ENCODE assay signal across 8 cellular contexts in the genomic region with DNA sequence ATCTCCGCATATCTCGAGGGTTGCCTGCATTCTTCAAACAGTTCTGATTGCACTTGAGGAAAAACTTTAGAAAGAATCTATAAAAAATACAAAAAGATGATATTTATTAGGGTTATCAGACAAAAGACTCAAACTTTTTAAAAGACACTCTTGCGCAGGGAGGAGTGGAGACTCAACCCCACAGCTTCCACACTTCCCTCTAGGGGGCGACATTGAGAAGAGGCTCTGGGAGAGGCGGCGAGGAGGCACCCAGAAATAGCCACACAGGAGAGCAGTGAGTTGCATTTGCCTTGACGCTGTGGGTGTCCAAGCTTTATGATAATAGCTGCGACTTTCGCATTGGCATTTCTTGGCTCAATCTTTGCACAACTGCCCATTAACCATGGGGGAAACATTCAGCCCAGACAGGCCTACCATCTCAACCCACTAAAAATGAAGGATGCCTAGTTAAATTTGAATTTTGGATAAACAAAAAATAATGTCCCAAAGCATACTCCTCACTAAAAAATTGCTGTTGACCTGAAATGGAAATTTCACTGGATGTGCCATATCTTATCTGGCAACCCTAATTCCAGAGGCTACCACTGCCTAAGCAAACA.
DNase-seq lines count a peak whose midpoint lies in the region; ATAC-seq and TF ChIP-seq lines count a peak whose summit lies in the region.

No MANE protein-coding gene starts in this region.

- H3K9me3 Mint-ChIP-seq in Calu3 (ENCODE audit: low read depth, unreplicated experiment) (peaks cover 2% of the 10 kb centered on the region), mesothelial cell of epicardium (no peaks in the 10 kb centered on the region)

- DNase-seq in Calu3 (peak; percentile 9), mesothelial cell of epicardium (ENCODE audit: low spot score in 2 of 2, unreplicated experiment in 2 of 2) (no peak), NCI-H524 (lab: John Stamatoyannopoulos, UW) (no peak), DMS153 (lab: John Stamatoyannopoulos, UW) (no peak), NCI-H1048 (lab: John Stamatoyannopoulos, UW) (no peak)
- DNase-seq in activated CD8-positive, alpha-beta memory T cell treated with anti-CD3 and anti-CD28 coated beads, Interleukin-2, amount 50 U/mL, for 48 hours: peak; percentile 69

- intact Hi-C loops in Calu3 (cut with micrococcal nuclease; ENCODE audit: unreplicated experiment): no loop called here

- TF ChIP-seq EP300 in Ishikawa (IDR thresholded peaks at IDR 0.05; ENCODE audit: borderline replicate concordance): no peak

- ATAC-seq in GM18909 (IDR thresholded peaks at IDR 0.05; ENCODE audit: poor library complexity, unreplicated experiment): no peak

- H3K27ac Mint-ChIP-seq in Calu3 (ENCODE audit: unreplicated experiment) (no peak overlapping the region), mesothelial cell of epicardium (no peak overlapping the region)

- no peaks in the 10 kb centered on the region for H3K4me1 Mint-ChIP-seq in Calu3 (ENCODE audit: low read depth, unreplicated experiment)
- no peaks in the 10 kb centered on the region for H3K4me1 Mint-ChIP-seq in mesothelial cell of epicardium

- H3K4me3 Mint-ChIP-seq in Calu3 (ENCODE audit: low read depth, unreplicated experiment) (no peak overlapping the region), mesothelial cell of epicardium (no peak overlapping the region)

- H3K27me3 Mint-ChIP-seq in Calu3 (ENCODE audit: unreplicated experiment): no peaks in the 10 kb centered on the region
- H3K27me3 Mint-ChIP-seq in mesothelial cell of epicardium (ENCODE audit: low read depth): peaks cover 37% of the 10 kb centered on the region

- BruUV-seq in Calu3 (replicated peaks; lab: Mats Ljungman, UMichigan): no TSS peak

- no peaks in the 10 kb centered on the region for H3K36me3 Mint-ChIP-seq in Calu3 (ENCODE audit: insufficient read depth, unreplicated experiment)
- H3K36me3 Mint-ChIP-seq in mesothelial cell of epicardium: no peaks in the 10 kb centered on the region

- TF ChIP-seq CTCF in Calu3 (IDR thresholded peaks at IDR 0.05; ENCODE audit: unreplicated experiment) (no peak), mesothelial cell of epicardium (IDR thresholded peaks at IDR 0.05; ENCODE audit: unreplicated experiment) (peak; percentile 22)

- CTCF ChIA-PET in Calu3 (lab: Charles Lee): no interaction called here

- TF ChIP-seq RAD21 in Ishikawa (IDR thresholded peaks at IDR 0.05; ENCODE audit: low read depth): peak; percentile 42

TF ChIP-seq in Ishikawa, 13 proteins besides CTCF, POLR2A, EP300 and RAD21:
- TF ChIP-seq, protein P1, sequence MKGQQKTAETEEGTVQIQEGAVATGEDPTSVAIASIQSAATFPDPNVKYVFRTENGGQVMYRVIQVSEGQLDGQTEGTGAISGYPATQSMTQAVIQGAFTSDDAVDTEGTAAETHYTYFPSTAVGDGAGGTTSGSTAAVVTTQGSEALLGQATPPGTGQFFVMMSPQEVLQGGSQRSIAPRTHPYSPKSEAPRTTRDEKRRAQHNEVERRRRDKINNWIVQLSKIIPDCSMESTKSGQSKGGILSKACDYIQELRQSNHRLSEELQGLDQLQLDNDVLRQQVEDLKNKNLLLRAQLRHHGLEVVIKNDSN (IDR thresholded peaks at IDR 0.05): no peak
- TF ChIP-seq NFIC (IDR thresholded peaks at IDR 0.05): no peak
TF ChIP-seq in Ishikawa: peak in this region for 0.

Comparison
In these comparisons a context has a peak if more than half of its experiments do, and no peak if none do; other contexts are left out.
1. DNase-seq: peak in Calu3 (single experiment) and activated CD8-positive, alpha-beta memory T cell treated with anti-CD3 and anti-CD28 coated beads, Interleukin-2, amount 50 U/mL, for 48 hours (single experiment); none in mesothelial cell of epicardium (0 of 2), NCI-H524 (0 of 2), DMS153 (single experiment) and NCI-H1048 (single experiment).